11 cellular contexts compared by ENCODE assay signal in genomic region chr5:131242728-131243255, GRCh38. TPM values are rescaled to one million over a fixed set of nuclear protein-coding genes. Genes with fewer than 3 reads are reported as not detected.
DNase-seq lines count a peak whose midpoint lies in the region; ATAC-seq and TF ChIP-seq lines count a peak whose summit lies in the region.
"Had no signal": no experiment of that assay in that cellular context is flagged by ENCODE, and none has a peak within 500 bp of the region (broad histone marks: within the 10 kb centered on the region; RNA-seq: fewer than 3 reads in every experiment).

No MANE protein-coding gene starts in this region.

- H3K4me3 Mint-ChIP-seq in activated T-cell treated with anti-CD3 and anti-CD28 coated beads, Interleukin-2, amount 50 U/mL, for 72 hours = no peak overlapping the region

- H3K4me3 ChIP-seq in NB4 (ENCODE audit: low read depth, low read length) = no peak overlapping the region
- H3K4me3 ChIP-seq: BLaER1, lower lobe of right lung had no signal

- H3K27ac Mint-ChIP-seq in activated T-cell treated with anti-CD3 and anti-CD28 coated beads, Interleukin-2, amount 50 U/mL, for 72 hours = no peak overlapping the region

- DNase-seq in activated T-cell treated with anti-CD3 and anti-CD28 coated beads, Interleukin-2, amount 50 U/mL, for 72 hours = no peak
- no peak for DNase-seq in activated T-cell treated with anti-CD3 and anti-CD28 coated beads, Interleukin-2, amount 50 U/mL, for 1 hour
- peak; percentile 23 for DNase-seq in NB4 (ENCODE audit: low read depth)
- DNase-seq in epithelial cell of prostate (ENCODE audit: low read depth, low spot score) = peak; percentile 52
- DNase-seq in stimulated activated naive CD8-positive, alpha-beta T cell treated with anti-CD3 and anti-CD28 coated beads, Interleukin-15, Interleukin-2, amounts not matched to agents 100 U/mL and 50 U/mL, for 24 hours = no peak
- DNase-seq in NCI-H345 (lab: John Stamatoyannopoulos, UW) = no peak
- DNase-seq in GM19238 (ENCODE audit: insufficient read length, low spot score) = no peak
- no peak for DNase-seq in SKM-1 treated with dmso at 0.1 percent for 144 hours (lab: John Stamatoyannopoulos, UW; ENCODE audit: unreplicated experiment)
- DNase-seq: lower lobe of right lung; stimulated activated naive CD4-positive, alpha-beta T cell treated with Interleukin-2 at 50 U/mL for 16 hours had no signal

- TF ChIP-seq POLR2A in NB4 (IDR thresholded peaks at IDR 0.05; ENCODE audit: extremely low read depth, insufficient read length) = no peak

- peaks cover 3 to 4% of the 10 kb centered on the region in 2 donors for H3K9me3 Mint-ChIP-seq in activated T-cell treated with anti-CD3 and anti-CD28 coated beads, Interleukin-2, amount 50 U/mL, for 72 hours

- no peaks in the 10 kb centered on the region for H3K27me3 Mint-ChIP-seq in activated T-cell treated with anti-CD3 and anti-CD28 coated beads, Interleukin-2, amount 50 U/mL, for 72 hours (ENCODE audit: low read depth)

- peak; percentile 81 to 89 for ATAC-seq in activated T-cell treated with anti-CD3 and anti-CD28 coated beads, Interleukin-2, amount 50 U/mL, for 72 hours (replicated peaks in 1 of 2)
- peak; percentile 96 for ATAC-seq in stimulated activated naive CD8-positive, alpha-beta T cell treated with anti-CD3 and anti-CD28 coated beads, Interleukin-15, Interleukin-2, amounts not matched to agents 100 U/mL and 50 U/mL, for 24 hours
- ATAC-seq: lower lobe of right lung had no signal

- peaks cover 9% of the 10 kb centered on the region for H3K4me1 Mint-ChIP-seq in activated T-cell treated with anti-CD3 and anti-CD28 coated beads, Interleukin-2, amount 50 U/mL, for 72 hours (ENCODE audit: low read depth)

- peaks cover 4 to 8% of the 10 kb centered on the region in 2 donors for H3K36me3 Mint-ChIP-seq in activated T-cell treated with anti-CD3 and anti-CD28 coated beads, Interleukin-2, amount 50 U/mL, for 72 hours (ENCODE audit: insufficient read depth in 2 of 2)

- peak overlapping the region; percentile 59 for H3K27ac ChIP-seq in epithelial cell of prostate
- H3K27ac ChIP-seq: BLaER1, lower lobe of right lung had no signal

- TF ChIP-seq CTCF in NB4 (IDR thresholded peaks at IDR 0.05; ENCODE audit: low read depth, low read length) = no peak

RNA-seq across cellular contexts. Expression of gene CDC42SE2, which starts 21.1 kb away (rescaled TPM):
- 100 to 1,000 TPM; 147 to 151 TPM for total RNA-seq in activated T-cell treated with anti-CD3 and anti-CD28 coated beads, Interleukin-2, amount 50 U/mL, for 72 hours

Comparison
In these comparisons a context has a peak if more than half of its experiments do, and no peak if none do; other contexts are left out.
1. DNase-seq: peak in NB4 (single experiment) and epithelial cell of prostate (single experiment); none in activated T-cell treated with anti-CD3 and anti-CD28 coated beads, Interleukin-2, amount 50 U/mL, for 72 hours (0 of 2), activated T-cell treated with anti-CD3 and anti-CD28 coated beads, Interleukin-2, amount 50 U/mL, for 1 hour (single experiment), stimulated activated naive CD8-positive, alpha-beta T cell treated with anti-CD3 and anti-CD28 coated beads, Interleukin-15, Interleukin-2, amounts not matched to agents 100 U/mL and 50 U/mL, for 24 hours (single experiment), NCI-H345 (single experiment), GM19238 (single experiment) and SKM-1 treated with dmso at 0.1 percent for 144 hours (single experiment).